9 cellular contexts compared by ENCODE assay signal in the genomic region with DNA sequence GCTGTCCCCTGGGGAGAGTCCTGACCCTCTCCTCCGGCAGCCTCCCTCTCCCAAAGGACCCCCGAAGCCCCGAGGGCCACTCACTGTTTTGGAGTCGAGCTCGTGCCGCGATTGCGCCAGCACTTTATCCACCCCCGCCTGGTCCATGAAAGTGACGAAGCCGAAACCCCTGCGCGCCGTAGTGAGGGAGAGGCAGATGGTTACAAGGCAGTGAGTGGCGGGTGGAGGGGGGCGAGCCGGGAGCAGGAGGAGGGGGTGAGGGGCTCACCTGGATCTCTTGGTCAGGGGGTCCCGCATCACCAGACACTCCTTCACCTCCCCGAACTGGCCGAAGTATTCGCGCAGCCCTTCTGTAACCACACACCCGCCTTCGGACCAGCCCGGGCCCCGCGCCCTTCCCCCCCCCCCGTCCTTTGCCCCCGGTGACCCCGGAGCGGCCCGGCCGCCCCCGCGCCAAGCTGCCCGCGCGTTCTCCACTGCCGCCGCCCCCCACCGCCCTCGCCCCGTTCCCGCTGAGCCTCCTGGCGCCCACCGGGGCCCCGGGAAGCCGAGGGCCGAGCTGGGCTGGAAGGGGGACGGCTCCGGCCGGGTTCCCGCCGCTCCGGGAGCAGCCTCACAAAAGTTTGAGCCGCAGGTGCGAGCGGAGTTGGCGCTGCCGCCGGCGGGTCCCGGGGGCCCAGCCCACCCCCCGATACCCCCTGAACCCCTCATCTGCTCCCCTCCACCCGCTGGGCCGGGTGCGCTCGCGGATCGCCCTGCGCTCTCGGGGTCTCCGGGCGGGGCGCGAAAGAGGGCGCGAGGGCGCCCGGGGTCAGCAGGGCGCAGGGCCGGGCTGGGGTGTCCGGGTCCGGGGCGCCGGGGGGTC. TPM values are rescaled to one million over a fixed set of nuclear protein-coding genes. Genes with fewer than 3 reads are reported as not detected.
DNase-seq lines count a peak whose midpoint lies in the region; ATAC-seq, FAIRE-seq and TF ChIP-seq lines count a peak whose summit lies in the region.
"Had no signal": no experiment of that assay in that cellular context is flagged by ENCODE, and none has a peak within 500 bp of the region (broad histone marks: within the 10 kb centered on the region; RNA-seq: fewer than 3 reads in every experiment).

No MANE protein-coding gene starts in this region.

- peaks cover 18% of the 10 kb centered on the region; the same call in 1 of the 2 replicates for H3K27me3 ChIP-seq in HCT116 (ENCODE audit: insufficient read depth, low read length)
- peaks cover 6% of the 10 kb centered on the region; the same call in 1 of the 2 replicates for H3K27me3 ChIP-seq in iPS DF 6.9 (ENCODE audit: control insufficient read depth, insufficient read depth, low read length)

- RAD21 ChIA-PET in HCT116 (lab: Charles Lee; ENCODE audit: low non-redundant PET in 1 of 2, low total read pairs in 2 of 2, uncharacterized antibody in 2 of 2, unreplicated experiment in 2 of 2), result no interaction called here

- no peaks in the 10 kb centered on the region; the same call in 1 of the 2 replicates for H3K79me2 ChIP-seq in HCT116 (ENCODE audit: insufficient read depth, low read length)

- peak overlapping the region; percentile 80 for H3K9ac ChIP-seq in HCT116 (ENCODE audit: low read length)

- POLR2A ChIA-PET in HCT116 (lab: Charles Lee), result no interaction called here

- CTCF ChIA-PET in HCT116 (lab: Charles Lee), result no interaction called here

- H3K27ac ChIP-seq in HCT116 (ENCODE audit: low read depth, low read length), result peak overlapping the region; percentile 74; the same call in 1 of the 2 replicates
- H3K27ac ChIP-seq in iPS DF 6.9 (ENCODE audit: low read length), result no peak overlapping the region

- H3K36me3 ChIP-seq in HCT116 (ENCODE audit: control insufficient read depth in 1 of 2, insufficient read depth in 2 of 2, low read length in 2 of 2) (no peaks in the 10 kb centered on the region), iPS DF 6.9 (ENCODE audit: control insufficient read depth, insufficient read depth, low read length) (no peaks in the 10 kb centered on the region)

- no peak for TF ChIP-seq RAD21 in HCT116 (IDR thresholded peaks at IDR 0.05; ENCODE audit: low read depth)

- H3K4me1 ChIP-seq in HCT116 (ENCODE audit: control insufficient read depth in 1 of 2, insufficient read depth in 2 of 2, low read length in 2 of 2), result peaks cover 9 to 24% of the 10 kb centered on the region in 2 experiments; a peak in 3 of 4 replicates
- H3K4me1 ChIP-seq in iPS DF 6.9 (ENCODE audit: control insufficient read depth, insufficient read depth, low read length), result peaks cover 5% of the 10 kb centered on the region; the same call in 1 of the 2 replicates

- H3K4me3 ChIP-seq in HCT116 (replicated peaks in 1 of 2; ENCODE audit: low read depth in 1 of 2, low read length in 2 of 2), result peak overlapping the region; percentile 58 to 70
- peak overlapping the region; percentile 64 for H3K4me3 ChIP-seq in iPS DF 6.9 (ENCODE audit: low read length)

- peaks cover 17% of the 10 kb centered on the region for H3K4me1 Mint-ChIP-seq in activated T-cell treated with anti-CD3 and anti-CD28 coated beads, Interleukin-2, amount 50 U/mL, for 24 hours (ENCODE audit: low read depth)
- H3K4me1 Mint-ChIP-seq: activated naive CD8-positive, alpha-beta T cell treated with anti-CD3 and anti-CD28 coated beads, Interleukin-2, amount 10 ng/mL, durations not matched to agents 7 days and 5 days had no signal

- H2AFZ ChIP-seq in HCT116 (ENCODE audit: low read depth, low read length, poor library complexity, severe bottlenecking), result no peak overlapping the region

- no CpG with 5 or more reads among the region's 86 CpGs for WGBS in iPS DF 6.9 (ENCODE audit: insufficient coverage, insufficient read length)

- intact Hi-C loops in HCT116 (cut with micrococcal nuclease), result no loop called here

- H4K20me1 ChIP-seq in HCT116 (ENCODE audit: insufficient read depth), result no peaks in the 10 kb centered on the region

- H3K9me2 ChIP-seq in HCT116 (ENCODE audit: insufficient read depth), result no peaks in the 10 kb centered on the region

- no TSS peak for BruUV-seq in HCT116 (replicated peaks; lab: Mats Ljungman, UMichigan)

- FAIRE-seq in D721Med (lab: Jason Lieb, UNC) (no peak), frontal cortex (lab: Jason Lieb, UNC) (no peak)

- H3K9me3 ChIP-seq in HCT116 (ENCODE audit: control insufficient read depth in 1 of 2, insufficient read depth in 1 of 2, low read depth in 1 of 2, low read length in 2 of 2), result no peaks in the 10 kb centered on the region
- no peaks in the 10 kb centered on the region for H3K9me3 ChIP-seq in iPS DF 6.9 (ENCODE audit: control insufficient read depth, insufficient read depth, low read length)

- peak overlapping the region; percentile 64 for H3K4me3 Mint-ChIP-seq in activated T-cell treated with anti-CD3 and anti-CD28 coated beads, Interleukin-2, amount 50 U/mL, for 24 hours

- no peak for TF ChIP-seq POLR2A in HCT116 (IDR thresholded peaks at IDR 0.05; ENCODE audit: borderline replicate concordance, extremely low read depth, insufficient read depth, insufficient read length)

- H3K36me3 Mint-ChIP-seq in activated T-cell treated with anti-CD3 and anti-CD28 coated beads, Interleukin-2, amount 50 U/mL, for 24 hours (ENCODE audit: low read depth), result no peaks in the 10 kb centered on the region
- H3K36me3 Mint-ChIP-seq: activated naive CD8-positive, alpha-beta T cell treated with anti-CD3 and anti-CD28 coated beads, Interleukin-2, amount 10 ng/mL, durations not matched to agents 7 days and 5 days had no signal

- H3K27me3 Mint-ChIP-seq in activated T-cell treated with anti-CD3 and anti-CD28 coated beads, Interleukin-2, amount 50 U/mL, for 24 hours, result peaks cover 81% of the 10 kb centered on the region

- no peaks in the 10 kb centered on the region for H3K9me3 Mint-ChIP-seq in activated T-cell treated with anti-CD3 and anti-CD28 coated beads, Interleukin-2, amount 50 U/mL, for 24 hours
- H3K9me3 Mint-ChIP-seq: activated naive CD8-positive, alpha-beta T cell treated with anti-CD3 and anti-CD28 coated beads, Interleukin-2, amount 10 ng/mL, durations not matched to agents 7 days and 5 days had no signal

- ATAC-seq in HCT116, result peak; percentile 33

- DNase-seq in HCT116 (ENCODE audit: low read depth, low spot score) (no peak), iPS DF 6.9 (ENCODE audit: low read depth, low spot score) (no peak), D721Med (ENCODE audit: insufficient read length, low spot score) (no peak), frontal cortex (ENCODE audit: low spot score in 2 of 2) (no peak), NCI-H1694 (lab: John Stamatoyannopoulos, UW) (no peak)
- peak; percentile 60 for DNase-seq in activated T-cell treated with anti-CD3 and anti-CD28 coated beads, Interleukin-2, amount 50 U/mL, for 24 hours
- DNase-seq in stimulated activated CD4-positive, alpha-beta T cell treated with anti-CD3 and anti-CD28 coated beads, Interleukin-12 subunit alpha, Interleukin-12 subunit beta, amount 100 ng/mL, for 4 hours, result peak; percentile 45
- no peak for DNase-seq in NK-92 treated with Interleukin-12 subunit alpha and Interleukin-12 subunit beta, amount 100 ng/mL, for 24 hours (lab: John Stamatoyannopoulos, UW)

- H3K27ac Mint-ChIP-seq in activated T-cell treated with anti-CD3 and anti-CD28 coated beads, Interleukin-2, amount 50 U/mL, for 24 hours, result no peak overlapping the region
- H3K27ac Mint-ChIP-seq: activated naive CD8-positive, alpha-beta T cell treated with anti-CD3 and anti-CD28 coated beads, Interleukin-2, amount 10 ng/mL, durations not matched to agents 7 days and 5 days had no signal

- TF ChIP-seq CTCF in HCT116 (IDR thresholded peaks at IDR 0.05 in 2 of 3, conservative IDR thresholded peaks at IDR 0.05 in 1 of 3; ENCODE audit: borderline replicate concordance in 1 of 3, insufficient read depth in 1 of 3, low read depth in 2 of 3, low read length in 2 of 3), result no peak
- no peak for TF ChIP-seq CTCF in D721Med (IDR thresholded peaks at IDR 0.05; ENCODE audit: insufficient read depth, missing control alignments)

- H3K4me2 ChIP-seq in HCT116 (ENCODE audit: low read length), result peak overlapping the region; percentile 78

TF ChIP-seq in HCT116, 20 proteins besides CTCF, POLR2A, EP300 and RAD21:
- no peak for TF ChIP-seq EZH2phosphoT487 (IDR thresholded peaks at IDR 0.05; ENCODE audit: borderline replicate concordance)
- no peak for TF ChIP-seq TCF7L2 (IDR thresholded peaks at IDR 0.05; ENCODE audit: borderline replicate concordance, extremely low read depth, insufficient read depth, insufficient read length)
- TF ChIP-seq JUND (IDR thresholded peaks at IDR 0.05), result no peak
- TF ChIP-seq SIN3A (IDR thresholded peaks at IDR 0.05; ENCODE audit: low read depth), result no peak
- TF ChIP-seq, protein P1, sequence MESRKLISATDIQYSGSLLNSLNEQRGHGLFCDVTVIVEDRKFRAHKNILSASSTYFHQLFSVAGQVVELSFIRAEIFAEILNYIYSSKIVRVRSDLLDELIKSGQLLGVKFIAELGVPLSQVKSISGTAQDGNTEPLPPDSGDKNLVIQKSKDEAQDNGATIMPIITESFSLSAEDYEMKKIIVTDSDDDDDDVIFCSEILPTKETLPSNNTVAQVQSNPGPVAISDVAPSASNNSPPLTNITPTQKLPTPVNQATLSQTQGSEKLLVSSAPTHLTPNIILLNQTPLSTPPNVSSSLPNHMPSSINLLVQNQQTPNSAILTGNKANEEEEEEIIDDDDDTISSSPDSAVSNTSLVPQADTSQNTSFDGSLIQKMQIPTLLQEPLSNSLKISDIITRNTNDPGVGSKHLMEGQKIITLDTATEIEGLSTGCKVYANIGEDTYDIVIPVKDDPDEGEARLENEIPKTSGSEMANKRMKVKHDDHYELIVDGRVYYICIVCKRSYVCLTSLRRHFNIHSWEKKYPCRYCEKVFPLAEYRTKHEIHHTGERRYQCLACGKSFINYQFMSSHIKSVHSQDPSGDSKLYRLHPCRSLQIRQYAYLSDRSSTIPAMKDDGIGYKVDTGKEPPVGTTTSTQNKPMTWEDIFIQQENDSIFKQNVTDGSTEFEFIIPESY (IDR thresholded peaks at IDR 0.05; ENCODE audit: extremely low read depth, insufficient replicate concordance, low read length), result no peak
- TF ChIP-seq EGR1 (IDR thresholded peaks at IDR 0.05; ENCODE audit: low read depth), result no peak

RNA-seq across cellular contexts. Expression of a gene that starts 0.8 kb away (rescaled TPM):
- total RNA-seq in HCT116 (2021; ENCODE audit: unreplicated experiment) (26.0 TPM), frontal cortex (6.9 TPM)
- polyA plus RNA-seq in HCT116 (2012), result 10.3 and 11.7 TPM in 2 replicates
- total RNA-seq: activated naive CD8-positive, alpha-beta T cell treated with anti-CD3 and anti-CD28 coated beads, Interleukin-2, amount 10 ng/mL, durations not matched to agents 7 days and 5 days had no signal

RNA-seq across cellular contexts. Expression of a gene that starts 40.6 kb away (rescaled TPM):
- total RNA-seq in HCT116 (2021; ENCODE audit: unreplicated experiment) (2.0 TPM), frontal cortex (not detected)
- polyA plus RNA-seq in HCT116 (2012), result not detected in 2 replicates
- total RNA-seq: activated naive CD8-positive, alpha-beta T cell treated with anti-CD3 and anti-CD28 coated beads, Interleukin-2, amount 10 ng/mL, durations not matched to agents 7 days and 5 days had no signal

Comparison
In these comparisons a context has a peak if more than half of its experiments do, and no peak if none do; other contexts are left out.
1. DNase-seq: peak in activated T-cell treated with anti-CD3 and anti-CD28 coated beads, Interleukin-2, amount 50 U/mL, for 24 hours (single experiment) and stimulated activated CD4-positive, alpha-beta T cell treated with anti-CD3 and anti-CD28 coated beads, Interleukin-12 subunit alpha, Interleukin-12 subunit beta, amount 100 ng/mL, for 4 hours (single experiment); none in HCT116 (single experiment), iPS DF 6.9 (single experiment), D721Med (single experiment), NK-92 treated with Interleukin-12 subunit alpha and Interleukin-12 subunit beta, amount 100 ng/mL, for 24 hours (single experiment), frontal cortex (0 of 2) and NCI-H1694 (single experiment).